In genomic region chr3:69052567-69052898, GRCh38 we compare ENCODE assay signal across 8 cellular contexts. TPM values are rescaled to one million over a fixed set of nuclear protein-coding genes. Genes with fewer than 3 reads are reported as not detected.
DNase-seq lines count a peak whose midpoint lies in the region; ATAC-seq, FAIRE-seq and TF ChIP-seq lines count a peak whose summit lies in the region.

No MANE protein-coding gene starts in this region.

- H3K4me3 ChIP-seq in DOHH2 (ENCODE audit: low read length) (peak overlapping the region; percentile 93), GM12878 (peak overlapping the region; percentile 17; the same call in 1 of the 2 replicates), mesenchymal stem cell (ENCODE audit: insufficient read depth in 1 of 2, low read depth in 1 of 2, low read length in 2 of 2) (peak overlapping the region in 1 of 2 experiments; percentile 83)

- H3K9me3 ChIP-seq in DOHH2 (ENCODE audit: control insufficient read depth, insufficient read depth, low read length) (no peaks in the 10 kb centered on the region), GM12878 (replicated peaks; ENCODE audit: control insufficient read depth, insufficient read depth, low read length) (no peaks in the 10 kb centered on the region), mesenchymal stem cell (ENCODE audit: control insufficient read depth, low read length) (no peaks in the 10 kb centered on the region)

- H4K8ac ChIP-seq in mesenchymal stem cell (ENCODE audit: low read length): peak overlapping the region; percentile 38

- no peak overlapping the region for H2BK120ac ChIP-seq in mesenchymal stem cell (ENCODE audit: low read depth, low read length)

- TF ChIP-seq EP300 in GM12878 (IDR thresholded peaks at IDR 0.05; ENCODE audit: borderline replicate concordance in 1 of 2, control insufficient read depth in 1 of 2, low read depth in 2 of 2, low read length in 2 of 2): no peak

- no peak for TF ChIP-seq CTCF in DOHH2 (IDR thresholded peaks at IDR 0.05; ENCODE audit: low read depth, low read length, poor library complexity, severe bottlenecking)
- TF ChIP-seq CTCF in GM12878 (IDR thresholded peaks at IDR 0.05 in 2 of 3, conservative IDR thresholded peaks at IDR 0.05 in 1 of 3; ENCODE audit: control insufficient read depth in 2 of 3, extremely low read depth in 1 of 3, insufficient read depth in 1 of 3, low read depth in 3 of 3, low read length in 3 of 3): no peak

- H4K91ac ChIP-seq in mesenchymal stem cell (ENCODE audit: low read length): no peak overlapping the region

- H3K36me3 ChIP-seq in DOHH2 (ENCODE audit: control insufficient read depth, low read length) (peaks cover 66% of the 10 kb centered on the region), GM12878 (ENCODE audit: control insufficient read depth in 2 of 2, insufficient read depth in 2 of 2, low read length in 1 of 2) (peaks cover 0 to 4% of the 10 kb centered on the region in 2 experiments; a peak in 1 of 4 replicates), mesenchymal stem cell (ENCODE audit: control insufficient read depth in 1 of 2, insufficient read depth in 2 of 2, low read depth in 1 of 2, low read length in 2 of 2) (peaks cover 0 to 67% of the 10 kb centered on the region in 2 experiments)

- H3K27ac ChIP-seq in DOHH2 (ENCODE audit: low read depth, low read length) (peak overlapping the region; percentile 48), GM12878 (ENCODE audit: control insufficient read depth, insufficient read depth) (peak overlapping the region; percentile 73), mesenchymal stem cell (ENCODE audit: low read length, poor library complexity, severe bottlenecking) (peak overlapping the region; percentile 90)

- POLR2A ChIA-PET in GM12878 (lab: Charles Lee): interaction anchor here (0.7 to 4.0 kb wide), 9 partner anchors 13 to 43 kb away, joined by 3 to 30 read pairs (median 5); partner anchors contain the start of gene ARL6IP5

- peak overlapping the region; percentile 15 for H2BK5ac ChIP-seq in mesenchymal stem cell (ENCODE audit: low read depth, low read length, poor library complexity, severe bottlenecking)

- ATAC-seq in HG02943 (IDR thresholded peaks at IDR 0.05; ENCODE audit: low read depth, unreplicated experiment) (peak; percentile 6), GM12878 (peak; percentile 2; the same call in 2 of the 3 replicates)

- H3K9ac ChIP-seq in GM12878 (ENCODE audit: control insufficient read depth, insufficient read depth, low read length): peak overlapping the region; percentile 79
- H3K9ac ChIP-seq in mesenchymal stem cell (ENCODE audit: low read length): peak overlapping the region; percentile 96

- BruUV-seq in GM12878 (replicated peaks; lab: Mats Ljungman, UMichigan): no TSS peak

- no peak overlapping the region for H2BK12ac ChIP-seq in mesenchymal stem cell (ENCODE audit: low read length in 2 of 2)

- intact Hi-C loops in GM12878 (cut with micrococcal nuclease; ENCODE audit: unreplicated experiment): loop anchor here (2.0 kb wide), 1 partner anchor 32 kb away; the partner anchor contains the start of gene ARL6IP5

- DNase-seq in GM12878 (ENCODE audit: low read depth, low spot score) (no peak), mesenchymal stem cell (no peak), amygdala (lab: John Stamatoyannopoulos, UW) (no peak), G401 (ENCODE audit: low spot score) (no peak), NCI-H2081 (lab: John Stamatoyannopoulos, UW) (no peak), cortex of kidney (lab: John Stamatoyannopoulos, UW) (no peak)

- no peak for FAIRE-seq in GM12878 (lab: Jason Lieb, UNC)

- H2AK5ac ChIP-seq in mesenchymal stem cell (ENCODE audit: low read length, severe bottlenecking): peak overlapping the region; percentile 39

- CTCF ChIA-PET in GM12878 (lab: Yijun Ruan, JAX): interaction anchor here (0.7 to 2.5 kb wide), 11 partner anchors 8 to 254 kb away, joined by 3 to 13 read pairs (median 4); partner anchors contain the start of gene ARL6IP5

- no peak overlapping the region for H2BK15ac ChIP-seq in mesenchymal stem cell (ENCODE audit: low read depth, poor library complexity, severe bottlenecking)

- no peak for TF ChIP-seq RAD21 in GM12878 (IDR thresholded peaks at IDR 0.05; ENCODE audit: insufficient read depth, low read depth, low read length)

- 36% methylated on average over 3 of the region's 3 CpGs for WGBS in GM12878 (ENCODE audit: insufficient coverage, insufficient replicate concordance, low lambda C conversion rate, missing lambda C conversion rate)
- 13% methylated on average over 2 of the region's 3 CpGs for WGBS in mesenchymal stem cell

- H3K23ac ChIP-seq in mesenchymal stem cell (ENCODE audit: low read length in 2 of 2): no peak overlapping the region

- H3F3A ChIP-seq in DOHH2 (ENCODE audit: control insufficient read depth, insufficient read depth): peaks cover 20% of the 10 kb centered on the region; the same call in 1 of the 2 replicates

- H3K79me1 ChIP-seq in mesenchymal stem cell (replicated peaks; ENCODE audit: low read length, poor library complexity, severe bottlenecking): no peaks in the 10 kb centered on the region

- in situ Hi-C loops in GM12878 (cut with MboI) (no loop called here), G401 (cut with HindIII; ENCODE audit: low sequenced_read_pairs) (no loop called here)

- H3K18ac ChIP-seq in mesenchymal stem cell (ENCODE audit: low read depth in 1 of 2, low read length in 2 of 2): peak overlapping the region in 1 of 2 experiments; percentile 46

- H4K20me1 ChIP-seq in DOHH2 (ENCODE audit: control insufficient read depth, insufficient read depth, low read depth, low read length): no peaks in the 10 kb centered on the region
- no peaks in the 10 kb centered on the region for H4K20me1 ChIP-seq in GM12878 (ENCODE audit: control insufficient read depth, insufficient read depth)

- H3K4me2 ChIP-seq in DOHH2 (ENCODE audit: low read length) (peak overlapping the region; percentile 72), GM12878 (ENCODE audit: control insufficient read depth, insufficient read depth) (peak overlapping the region; percentile 81), mesenchymal stem cell (ENCODE audit: low read length, poor library complexity, severe bottlenecking) (peak overlapping the region; percentile 76)

- peak overlapping the region; percentile 79 for H2AFZ ChIP-seq in GM12878 (ENCODE audit: control insufficient read depth, low read depth, low read length)
- no peak overlapping the region for H2AFZ ChIP-seq in mesenchymal stem cell (ENCODE audit: low read depth, low read length)

- RAD21 ChIA-PET in GM12878 (lab: Charles Lee; ENCODE audit: unreplicated experiment): interaction anchor here (1.0 to 7.4 kb wide), 6 partner anchors 24 to 69 kb away, joined by 3 to 152 read pairs (median 4); partner anchors contain the start of gene ARL6IP5

- no peaks in the 10 kb centered on the region for H3K9me2 ChIP-seq in DOHH2 (replicated peaks; ENCODE audit: control insufficient read depth, low read length)

- H3K4me1 ChIP-seq in DOHH2 (ENCODE audit: control insufficient read depth, low read length) (peaks cover 17% of the 10 kb centered on the region), GM12878 (ENCODE audit: control insufficient read depth, insufficient read depth, low read length) (peaks cover 3% of the 10 kb centered on the region; the same call in 1 of the 2 replicates), mesenchymal stem cell (ENCODE audit: control insufficient read depth, insufficient read depth, low read depth, low read length) (peaks cover 4% of the 10 kb centered on the region)

- H3K27me3 ChIP-seq in DOHH2 (ENCODE audit: control insufficient read depth, low read length) (no peaks in the 10 kb centered on the region), GM12878 (replicated peaks in 1 of 2; ENCODE audit: control insufficient read depth in 2 of 2, insufficient read depth in 2 of 2, low read length in 1 of 2) (no peaks in the 10 kb centered on the region), mesenchymal stem cell (ENCODE audit: control insufficient read depth in 1 of 2, insufficient read depth in 1 of 2, low read length in 2 of 2) (no peaks in the 10 kb centered on the region)

- no peak overlapping the region for H3K14ac ChIP-seq in mesenchymal stem cell (ENCODE audit: low read length in 2 of 2)

- SMC1A ChIA-PET in GM12878 (lab: Charles Lee; ENCODE audit: uncharacterized antibody, unreplicated experiment): interaction anchor here (0.5 to 7.6 kb wide), 11 partner anchors 9 to 562 kb away, joined by 3 to 234 read pairs (median 7); partner anchors contain the start of genes ARL6IP5, EOGT and UBA3

- H3K79me2 ChIP-seq in DOHH2 (ENCODE audit: control insufficient read depth, low read length) (peaks cover 44% of the 10 kb centered on the region), GM12878 (ENCODE audit: control insufficient read depth, insufficient read depth, low read length) (peaks cover 45% of the 10 kb centered on the region)

- no peak for TF ChIP-seq POLR2A in GM12878 (IDR thresholded peaks at IDR 0.05; ENCODE audit: low read depth, low read length)

- H3K4ac ChIP-seq in mesenchymal stem cell (ENCODE audit: low read depth in 1 of 2, low read length in 2 of 2): peak overlapping the region in 1 of 2 experiments; percentile 69

RNA-seq across cellular contexts. Expression of gene TMF1, which starts 0.4 kb away (rescaled TPM):
- total RNA-seq in GM12878 (2013; cell fraction: nucleolus; rRNA removed): 88.0 and 127 TPM in 2 replicates
- total RNA-seq in GM12878 (2014; rRNA removed): 15.8 and 16.5 TPM in 2 replicates
- 22.9 and 23.2 TPM in 2 replicates for total RNA-seq in GM12878 (2014; rRNA removed; fragmentation: Illumina TruSeq; extraction: Trizol)
- total RNA-seq in GM12878 (2021): 18.5 and 19.0 TPM in 2 replicates
- polyA plus RNA-seq in GM12878 (2011; ENCODE audit: low read depth): 8.5 TPM
- 17.1 and 33.3 TPM in 2 replicates for polyA plus RNA-seq in GM12878 (2011; rRNA removed)
- polyA plus RNA-seq in GM12878 (2011; cell fraction: cytosol; rRNA removed): 6.1 and 6.8 TPM in 2 replicates
- 10.8 and 21.1 TPM in 2 replicates for polyA plus RNA-seq in GM12878 (2011; cell fraction: nucleus; rRNA removed)
- 18.8 and 25.0 TPM in 2 replicates for polyA plus RNA-seq in GM12878 (2012)
- polyA plus RNA-seq in GM12878 (2014; fragmentation: Illumina TruSeq; extraction: Trizol): 18.1 and 20.5 TPM in 2 replicates
- polyA plus RNA-seq in GM12878 (2014; fragmentation: Nextera tagmentation; extraction: Ambion mirVana): 1 to 10 TPM; 7.1 to 7.9 TPM
- 13.3 and 23.8 TPM in 2 replicates for polyA plus RNA-seq in GM12878 (2014; rRNA removed)
- polyA plus RNA-seq in GM12878 (2016; fragmentation: Nextera tagmentation; extraction: Ambion mirVana): 10 to 100 TPM; 23.4 to 24.5 TPM
- 22.6 and 29.0 TPM in 2 replicates for polyA minus RNA-seq in GM12878 (2011; rRNA and poly(A)+ RNA removed)
- 8.6 and 10.2 TPM in 2 replicates for polyA minus RNA-seq in GM12878 (2011; cell fraction: cytosol; rRNA and poly(A)+ RNA removed)
- 16.4 and 18.5 TPM in 2 replicates for polyA minus RNA-seq in GM12878 (2011; cell fraction: nucleus; rRNA and poly(A)+ RNA removed)
- 26.6 TPM for polyA plus RNA-seq in mesenchymal stem cell (2013, experiment 1 of 2)
- polyA plus RNA-seq in mesenchymal stem cell (2013, experiment 2 of 2): 27.0 TPM
- 3.3 and 7.5 TPM in 2 replicates for total RNA-seq in G401 (2014; rRNA removed; shearing (Covaris generic))

RNA-seq across cellular contexts. Expression of gene UBA3, which starts 27.6 kb away (rescaled TPM):
- 154 and 155 TPM in 2 replicates for total RNA-seq in GM12878 (2013; cell fraction: nucleolus; rRNA removed)
- total RNA-seq in GM12878 (2014; rRNA removed) (77.0 and 95.8 TPM in 2 replicates), GM12878 (2014; rRNA removed; fragmentation: Illumina TruSeq; extraction: Trizol) (83.8 and 92.5 TPM in 2 replicates), GM12878 (2021) (72.5 and 73.9 TPM in 2 replicates)
- polyA plus RNA-seq in GM12878 (2011; ENCODE audit: low read depth): 16.8 TPM
- polyA plus RNA-seq in GM12878 (2011; rRNA removed) (116 and 190 TPM in 2 replicates), GM12878 (2014; fragmentation: Illumina TruSeq; extraction: Trizol) (103 and 139 TPM in 2 replicates), GM12878 (2014; fragmentation: Nextera tagmentation; extraction: Ambion mirVana) (100 to 1,000 TPM; 106 to 131 TPM), GM12878 (2014; rRNA removed) (64.8 and 72.9 TPM in 2 replicates), GM12878 (2016; fragmentation: Nextera tagmentation; extraction: Ambion mirVana) (100 to 1,000 TPM; 100 to 108 TPM)
- polyA plus RNA-seq in GM12878 (2011; cell fraction: cytosol; rRNA removed): 38.9 and 49.0 TPM in 2 replicates
- 102 and 104 TPM in 2 replicates for polyA plus RNA-seq in GM12878 (2011; cell fraction: nucleus; rRNA removed)
- polyA plus RNA-seq in GM12878 (2012): 32.1 and 36.7 TPM in 2 replicates
- 38.1 and 50.0 TPM in 2 replicates for polyA minus RNA-seq in GM12878 (2011; rRNA and poly(A)+ RNA removed)
- polyA minus RNA-seq in GM12878 (2011; cell fraction: cytosol; rRNA and poly(A)+ RNA removed): 21.7 and 27.0 TPM in 2 replicates
- 40.0 and 61.1 TPM in 2 replicates for polyA minus RNA-seq in GM12878 (2011; cell fraction: nucleus; rRNA and poly(A)+ RNA removed)
- polyA plus RNA-seq in mesenchymal stem cell (2013, experiment 1 of 2): 37.9 TPM
- 37.7 TPM for polyA plus RNA-seq in mesenchymal stem cell (2013, experiment 2 of 2)
- total RNA-seq in G401 (2014; rRNA removed; shearing (Covaris generic)): 71.4 and 77.6 TPM in 2 replicates

RNA-seq across cellular contexts. Expression of gene ARL6IP5, which starts 32.2 kb away (rescaled TPM):
- 74.1 and 86.4 TPM in 2 replicates for total RNA-seq in GM12878 (2013; cell fraction: nucleolus; rRNA removed)
- total RNA-seq in GM12878 (2014; rRNA removed) (95.9 and 109 TPM in 2 replicates), GM12878 (2014; rRNA removed; fragmentation: Illumina TruSeq; extraction: Trizol) (77.9 and 78.2 TPM in 2 replicates), GM12878 (2021) (95.7 and 98.3 TPM in 2 replicates)
- 42.4 TPM for polyA plus RNA-seq in GM12878 (2011; ENCODE audit: low read depth)
- polyA plus RNA-seq in GM12878 (2011; rRNA removed) (244 and 334 TPM in 2 replicates), GM12878 (2014; fragmentation: Illumina TruSeq; extraction: Trizol) (139 and 158 TPM in 2 replicates), GM12878 (2014; fragmentation: Nextera tagmentation; extraction: Ambion mirVana) (100 to 1,000 TPM; 269 to 310 TPM), GM12878 (2014; rRNA removed) (84.1 and 95.2 TPM in 2 replicates), GM12878 (2016; fragmentation: Nextera tagmentation; extraction: Ambion mirVana) (100 to 1,000 TPM; 156 to 162 TPM)
- polyA plus RNA-seq in GM12878 (2011; cell fraction: cytosol; rRNA removed): 123 and 129 TPM in 2 replicates
- 51.0 and 59.5 TPM in 2 replicates for polyA plus RNA-seq in GM12878 (2011; cell fraction: nucleus; rRNA removed)
- polyA plus RNA-seq in GM12878 (2012): 62.8 and 88.5 TPM in 2 replicates
- 134 and 166 TPM in 2 replicates for polyA minus RNA-seq in GM12878 (2011; rRNA and poly(A)+ RNA removed)
- 41.7 and 42.1 TPM in 2 replicates for polyA minus RNA-seq in GM12878 (2011; cell fraction: cytosol; rRNA and poly(A)+ RNA removed)
- 21.5 and 32.9 TPM in 2 replicates for polyA minus RNA-seq in GM12878 (2011; cell fraction: nucleus; rRNA and poly(A)+ RNA removed)
- polyA plus RNA-seq in mesenchymal stem cell (2013, experiment 1 of 2): 119 TPM
- 122 TPM for polyA plus RNA-seq in mesenchymal stem cell (2013, experiment 2 of 2)
- total RNA-seq in G401 (2014; rRNA removed; shearing (Covaris generic)): 75.9 and 93.3 TPM in 2 replicates

RNA-seq across cellular contexts. Expression of gene EOGT, which starts 39.0 kb away (rescaled TPM):
- 13.7 and 14.2 TPM in 2 replicates for total RNA-seq in GM12878 (2013; cell fraction: nucleolus; rRNA removed)
- total RNA-seq in GM12878 (2014; rRNA removed) (9.1 and 10.6 TPM in 2 replicates), GM12878 (2014; rRNA removed; fragmentation: Illumina TruSeq; extraction: Trizol) (15.5 and 16.5 TPM in 2 replicates), GM12878 (2021) (9.0 and 10.1 TPM in 2 replicates)
- polyA plus RNA-seq in GM12878 (2011; ENCODE audit: low read depth): 2.9 TPM
- polyA plus RNA-seq in GM12878 (2011; rRNA removed) (10.0 and 14.4 TPM in 2 replicates), GM12878 (2014; fragmentation: Illumina TruSeq; extraction: Trizol) (11.8 and 17.3 TPM in 2 replicates), GM12878 (2014; fragmentation: Nextera tagmentation; extraction: Ambion mirVana) (1 to 10 TPM; 3.5 to 4.3 TPM), GM12878 (2014; rRNA removed) (7.6 and 10.2 TPM in 2 replicates), GM12878 (2016; fragmentation: Nextera tagmentation; extraction: Ambion mirVana) (1 to 10 TPM; 6.3 to 6.7 TPM)
- polyA plus RNA-seq in GM12878 (2011; cell fraction: cytosol; rRNA removed): 6.2 and 6.3 TPM in 2 replicates
- polyA plus RNA-seq in GM12878 (2011; cell fraction: nucleus; rRNA removed): 10.5 and 14.5 TPM in 2 replicates
- 2.8 and 2.9 TPM in 2 replicates for polyA plus RNA-seq in GM12878 (2012)
- 14.4 and 15.1 TPM in 2 replicates for polyA minus RNA-seq in GM12878 (2011; rRNA and poly(A)+ RNA removed)
- polyA minus RNA-seq in GM12878 (2011; cell fraction: cytosol; rRNA and poly(A)+ RNA removed): 4.7 and 5.2 TPM in 2 replicates
- 11.1 and 20.9 TPM in 2 replicates for polyA minus RNA-seq in GM12878 (2011; cell fraction: nucleus; rRNA and poly(A)+ RNA removed)
- 23.5 TPM for polyA plus RNA-seq in mesenchymal stem cell (2013, experiment 1 of 2)
- 22.7 TPM for polyA plus RNA-seq in mesenchymal stem cell (2013, experiment 2 of 2)
- total RNA-seq in G401 (2014; rRNA removed; shearing (Covaris generic)): 19.0 and 27.0 TPM in 2 replicates
